ENCODE assay signal across 10 cellular contexts in the genomic region with DNA sequence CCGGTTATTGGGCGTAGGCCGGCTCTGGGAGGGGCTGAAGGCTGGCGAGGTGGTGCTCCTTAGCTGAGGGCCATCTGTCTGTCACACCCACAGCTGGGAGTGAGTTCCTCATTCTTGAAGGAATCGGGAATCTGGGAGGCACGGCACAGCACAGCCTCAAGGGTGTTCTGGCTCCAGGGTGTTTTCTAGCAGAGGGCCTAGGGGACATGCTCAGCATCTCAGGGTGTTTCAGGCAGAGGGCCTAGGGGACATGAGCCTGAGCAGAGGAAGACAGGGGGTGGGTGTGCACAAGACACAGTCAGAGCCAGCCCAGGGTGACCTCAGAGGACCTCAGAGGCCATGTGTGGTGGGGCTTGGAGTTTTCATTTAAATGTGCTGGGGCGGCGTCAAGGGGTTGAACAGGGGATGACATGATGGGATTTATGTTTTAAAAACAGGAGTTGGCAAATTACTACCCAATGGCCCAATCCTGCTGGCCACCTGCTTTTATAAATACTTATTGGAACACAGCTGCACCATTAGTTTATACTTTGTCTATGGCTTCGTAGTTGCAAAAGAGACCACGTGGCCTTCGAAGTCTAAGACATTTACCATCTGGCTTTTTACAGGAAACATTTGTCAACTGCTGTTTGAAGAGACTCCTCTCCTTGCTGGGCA.
A peak's percentile ranks its signal among the peaks of the same experiment; 100 is the strongest.
DNase-seq lines count a peak whose midpoint lies in the region; ATAC-seq, FAIRE-seq and TF ChIP-seq lines count a peak whose summit lies in the region.
"Had no signal": no experiment of that assay in that cellular context is flagged by ENCODE, and none has a peak within 500 bp of the region (broad histone marks: within the 10 kb centered on the region; RNA-seq: fewer than 3 reads in every experiment).

No MANE protein-coding gene starts in this region.

- intact Hi-C loops in dendritic cell treated with granulocyte-macrophage colony-stimulating factor and Interleukin-4, amounts not matched to agents 40 ng/mL and 50 ng/mL, for 4 days (cut with micrococcal nuclease), result loop anchor here (5.0 kb wide), 1 partner anchor 183 kb away; no protein-coding TSS in a partner anchor

- ATAC-seq in A549, result no peak
- ATAC-seq in HG03354 (IDR thresholded peaks at IDR 0.05; ENCODE audit: poor library complexity, severe bottlenecking, unreplicated experiment), result no peak

- TF ChIP-seq EP300 in A549 (IDR thresholded peaks at IDR 0.05), result no peak

- H3K27me3 ChIP-seq in H9 (ENCODE audit: insufficient read depth, low read length) (no peaks in the 10 kb centered on the region), small intestine (ENCODE audit: control insufficient read depth in 2 of 2, insufficient read depth in 2 of 2, low read length in 2 of 2) (no peaks in the 10 kb centered on the region)
- H3K27me3 ChIP-seq: testis had no signal

- POLR2A ChIA-PET in A549 (lab: Yijun Ruan, JAX), result interaction anchor here (1.6 kb wide), 1 partner anchor 123 kb away, joined by 6 read pairs; no protein-coding TSS in a partner anchor

- H3K14ac ChIP-seq in H9 (ENCODE audit: insufficient read depth, low read length), result 0 out of 2 replicates have a peak overlapping the region, but pooled peaks have one; percentile 51

- no peak overlapping the region for H3T11ph ChIP-seq in H9 (ENCODE audit: low read length)

- H3K9ac ChIP-seq in H9 (ENCODE audit: extremely low read depth, insufficient read length, low read length), result no peak overlapping the region

- peak overlapping the region; percentile 74 for H3K4me2 ChIP-seq in A549
- H3K4me2 ChIP-seq in H9 (ENCODE audit: insufficient read depth, insufficient read length, low read length), result no peak overlapping the region

- H3K9me3 Mint-ChIP-seq in H9, result no peaks in the 10 kb centered on the region; a peak in 3 of 5 replicates
- no peaks in the 10 kb centered on the region for H3K9me3 Mint-ChIP-seq in dendritic cell treated with granulocyte-macrophage colony-stimulating factor and Interleukin-4, amounts not matched to agents 40 ng/mL and 50 ng/mL, for 4 days

- H4K8ac ChIP-seq in H9 (replicated peaks; ENCODE audit: insufficient read length, low read depth, low read length), result no peak overlapping the region

- no peak overlapping the region for H4K91ac ChIP-seq in H9 (ENCODE audit: insufficient read length, low read depth, low read length)

- no peaks in the 10 kb centered on the region for H3K36me3 Mint-ChIP-seq in H9 (ENCODE audit: insufficient read depth in 1 of 3, low read depth in 3 of 3)
- peaks cover 54% of the 10 kb centered on the region for H3K36me3 Mint-ChIP-seq in dendritic cell treated with granulocyte-macrophage colony-stimulating factor and Interleukin-4, amounts not matched to agents 40 ng/mL and 50 ng/mL, for 4 days (ENCODE audit: low read depth)

- no peak overlapping the region for H3K4ac ChIP-seq in H9 (ENCODE audit: low read depth, low read length)

- H3K4me3 Mint-ChIP-seq in H9, result no peak overlapping the region
- H3K4me3 Mint-ChIP-seq in dendritic cell treated with granulocyte-macrophage colony-stimulating factor and Interleukin-4, amounts not matched to agents 40 ng/mL and 50 ng/mL, for 4 days, result peak overlapping the region; percentile 24

- peak overlapping the region; percentile 33 for H3K18ac ChIP-seq in H9 (ENCODE audit: insufficient read length, low read depth, low read length)

- no peak overlapping the region for H2BK12ac ChIP-seq in H9 (ENCODE audit: insufficient read length, low read depth, low read length)

- no peak for TF ChIP-seq RAD21 in A549 (conservative IDR thresholded peaks at IDR 0.05 in 1 of 2, IDR thresholded peaks at IDR 0.05 in 1 of 2)

- no peaks in the 10 kb centered on the region for H3K36me3 ChIP-seq in small intestine (ENCODE audit: control insufficient read depth in 2 of 2, insufficient read depth in 2 of 2, low read length in 2 of 2)

- no peak overlapping the region for H3K23ac ChIP-seq in H9 (ENCODE audit: insufficient read length, low read depth, low read length)

- H3K27ac Mint-ChIP-seq in H9, result peak overlapping the region in 2 of 3 experiments; percentile 61 to 91; a peak in 2 of 7 replicates
- H3K27ac Mint-ChIP-seq in dendritic cell treated with granulocyte-macrophage colony-stimulating factor and Interleukin-4, amounts not matched to agents 40 ng/mL and 50 ng/mL, for 4 days, result peak overlapping the region; percentile 84

- no peak overlapping the region for H2AK5ac ChIP-seq in H9 (ENCODE audit: insufficient read length, low read length)

- no peak for TF ChIP-seq POLR2A in A549 (IDR thresholded peaks at IDR 0.05; ENCODE audit: low read length)

- H3K27me3 Mint-ChIP-seq in H9 (ENCODE audit: low read depth), result peaks cover 19% of the 10 kb centered on the region
- no peaks in the 10 kb centered on the region for H3K27me3 Mint-ChIP-seq in dendritic cell treated with granulocyte-macrophage colony-stimulating factor and Interleukin-4, amounts not matched to agents 40 ng/mL and 50 ng/mL, for 4 days

- no peaks in the 10 kb centered on the region for H3K79me2 ChIP-seq in H9 (ENCODE audit: insufficient read depth, low read length)

- H3K9me3 ChIP-seq in A549 (0 out of 3 replicates have a peak, but pooled peaks cover 2% of the 10 kb centered on the region), H9 (ENCODE audit: control insufficient read depth, low read depth, low read length) (no peaks in the 10 kb centered on the region), small intestine (ENCODE audit: control insufficient read depth, low read depth) (no peaks in the 10 kb centered on the region)
- H3K9me3 ChIP-seq: testis had no signal

- DNase-seq in A549 (ENCODE audit: low read depth in 1 of 2, low spot score in 1 of 2), result no peak
- peak; percentile 58 for DNase-seq in H9
- DNase-seq in mucosa of gallbladder (ENCODE audit: low spot score), result peak; percentile 48
- no peak for DNase-seq in small intestine
- DNase-seq in GM10266 (ENCODE audit: extremely low spot score), result no peak
- DNase-seq in NCI-H748 (lab: John Stamatoyannopoulos, UW; ENCODE audit: unreplicated experiment), result no peak
- DNase-seq: NK-92 treated with Interleukin-12 subunit alpha and Interleukin-12 subunit beta, amount 100 ng/mL, for 24 hours; testis had no signal

- no peak overlapping the region for H2BK5ac ChIP-seq in H9 (ENCODE audit: insufficient read length, low read length)

- no peak overlapping the region for H3K56ac ChIP-seq in H9 (ENCODE audit: insufficient read length, low read depth, low read length)

- peaks cover 44% of the 10 kb centered on the region for H3K4me1 ChIP-seq in A549
- H3K4me1 ChIP-seq in H9 (ENCODE audit: insufficient read depth, low read length), result peaks cover 4% of the 10 kb centered on the region; the same call in 1 of the 2 replicates
- H3K4me1 ChIP-seq in small intestine (ENCODE audit: control insufficient read depth in 2 of 2, insufficient read depth in 1 of 2, low read depth in 1 of 2, low read length in 1 of 2), result peaks cover 0 to 5% of the 10 kb centered on the region in 2 donors

- no peak overlapping the region for H4K5ac ChIP-seq in H9 (ENCODE audit: insufficient read length, low read depth, low read length)

- H3K4me3 ChIP-seq in A549 (no peak overlapping the region), small intestine (ENCODE audit: low read depth in 1 of 2, low read length in 2 of 2) (no peak overlapping the region)
- H3K4me3 ChIP-seq: testis had no signal

- H3K79me1 ChIP-seq in H9 (ENCODE audit: insufficient read depth, low read depth, low read length, poor library complexity, severe bottlenecking), result no peaks in the 10 kb centered on the region

- no peak overlapping the region for H2BK20ac ChIP-seq in H9 (ENCODE audit: low read depth, low read length, poor library complexity, severe bottlenecking)

- H3K4me1 Mint-ChIP-seq in H9, result peaks cover 27 to 39% of the 10 kb centered on the region in 2 experiments
- H3K4me1 Mint-ChIP-seq in dendritic cell treated with granulocyte-macrophage colony-stimulating factor and Interleukin-4, amounts not matched to agents 40 ng/mL and 50 ng/mL, for 4 days (ENCODE audit: low read depth), result peaks cover 46% of the 10 kb centered on the region

- no peaks in the 10 kb centered on the region for H4K20me1 ChIP-seq in H9 (ENCODE audit: control insufficient read depth, insufficient read depth, insufficient read length)

- FAIRE-seq in A549 (lab: Jason Lieb, UNC) (no peak), small intestine (lab: Jason Lieb, UNC) (no peak)

- H3K27ac ChIP-seq in A549 (peak overlapping the region; percentile 91 to 96), H9 (ENCODE audit: insufficient read length, low read depth, low read length) (no peak overlapping the region), small intestine (ENCODE audit: low read depth in 1 of 2, low read length in 1 of 2) (peak overlapping the region in 1 of 2 donors; percentile 61)
- H3K27ac ChIP-seq: testis had no signal

- H2AFZ ChIP-seq in H9 (ENCODE audit: low read length), result no peak overlapping the region

- WGBS in A549 (ENCODE audit: missing lambda C conversion rate), result 96% methylated on average over 9 of the region's 11 CpGs
- no CpG with 5 or more reads among the region's 11 CpGs for WGBS in H9 (ENCODE audit: extremely low coverage, insufficient read length, low lambda C conversion rate)
- 63 to 77% (median 71%) methylated on average over 11 of the region's 11 CpGs for WGBS in small intestine, 3 donors

- TF ChIP-seq CTCF in A549 (IDR thresholded peaks at IDR 0.05) (no peak), H9 (conservative IDR thresholded peaks at IDR 0.05) (no peak), GM10266 (IDR thresholded peaks at IDR 0.05; ENCODE audit: control insufficient read depth, insufficient read depth, low read depth, missing control alignments) (no peak)

- no peak overlapping the region for H2BK120ac ChIP-seq in H9 (ENCODE audit: low read depth, low read length, poor library complexity, severe bottlenecking)

- H2BK15ac ChIP-seq in H9 (ENCODE audit: low read depth, low read length), result no peak overlapping the region

- H3K23me2 ChIP-seq in H9 (ENCODE audit: insufficient read length, low read depth, low read length, poor library complexity, severe bottlenecking), result no peaks in the 10 kb centered on the region

- CTCF ChIA-PET in A549 (lab: Yijun Ruan, JAX), result interaction anchor here (1.1 to 5.2 kb wide), 16 partner anchors 8 to 198 kb away, joined by 3 to 33 read pairs (median 6); no protein-coding TSS in a partner anchor

TF ChIP-seq in A549, 52 proteins besides CTCF, POLR2A, EP300 and RAD21 (continues in another document):
- no peak for TF ChIP-seq GATA3 (IDR thresholded peaks at IDR 0.05; ENCODE audit: borderline replicate concordance)
- TF ChIP-seq, protein P1, sequence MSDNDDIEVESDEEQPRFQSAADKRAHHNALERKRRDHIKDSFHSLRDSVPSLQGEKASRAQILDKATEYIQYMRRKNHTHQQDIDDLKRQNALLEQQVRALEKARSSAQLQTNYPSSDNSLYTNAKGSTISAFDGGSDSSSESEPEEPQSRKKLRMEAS (IDR thresholded peaks at IDR 0.05), result 0 out of 2 replicates have a peak, but pooled peaks have one; percentile 5
- TF ChIP-seq FOSB (CRISPR knock-in tag; IDR thresholded peaks at IDR 0.05), result no peak
- TF ChIP-seq PHF8 (IDR thresholded peaks at IDR 0.05; ENCODE audit: borderline replicate concordance, low read depth), result no peak

Comparison
In these comparisons a context has a peak if more than half of its experiments do, and no peak if none do; other contexts are left out.
1. DNase-seq: peak in H9 (single experiment) and mucosa of gallbladder (single experiment); none in A549 (0 of 2), small intestine (single experiment), GM10266 (single experiment) and NCI-H748 (single experiment).